14 cellular contexts compared by ENCODE assay signal in the genomic region with DNA sequence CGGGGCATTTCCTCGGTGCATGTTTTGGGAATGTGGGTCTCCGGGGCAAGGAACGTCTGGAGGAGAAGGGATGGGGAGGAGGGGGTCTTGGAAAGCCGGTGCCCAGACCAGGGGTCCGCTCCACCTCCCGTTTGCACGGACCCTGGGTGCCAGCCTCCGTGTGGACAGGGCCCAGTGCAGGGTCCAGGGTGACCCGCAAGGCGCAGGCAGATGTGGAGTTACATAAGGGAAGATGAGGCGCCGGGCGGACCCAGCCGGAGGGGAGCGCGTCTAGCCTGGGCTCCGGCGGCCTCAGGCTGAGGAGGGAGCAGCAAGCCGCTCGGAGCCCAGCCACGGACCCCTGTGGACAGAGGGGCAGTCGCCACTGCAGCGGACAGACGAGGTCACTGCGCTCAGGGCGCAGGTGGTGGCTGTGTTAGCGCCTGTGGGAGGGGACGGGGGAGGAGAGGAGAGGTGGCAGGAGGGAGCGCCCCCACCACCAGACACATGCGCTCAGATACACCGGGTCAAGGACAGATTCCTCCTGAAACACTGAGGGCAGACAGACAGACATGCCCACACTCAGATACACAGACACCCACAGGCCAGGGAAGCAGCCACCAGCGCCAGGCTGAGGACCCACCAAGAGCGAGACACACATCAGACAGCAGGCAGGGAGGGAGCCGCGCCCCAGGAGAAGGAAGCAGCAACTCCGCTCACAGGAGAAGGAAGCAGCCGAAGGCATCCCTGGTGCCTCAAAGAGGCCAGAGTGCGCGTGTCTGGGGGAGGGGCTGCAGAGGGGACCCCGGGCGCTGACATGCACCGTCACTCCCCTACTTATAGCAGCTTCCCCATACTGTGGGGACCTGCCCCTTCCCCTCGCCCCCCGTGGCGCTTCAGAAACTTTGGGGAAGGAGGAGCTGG. TPM values are rescaled to one million over a fixed set of nuclear protein-coding genes. Genes with fewer than 3 reads are reported as not detected.
A peak's percentile ranks its signal among the peaks of the same experiment; 100 is the strongest.
DNase-seq lines count a peak whose midpoint lies in the region; ATAC-seq, FAIRE-seq and TF ChIP-seq lines count a peak whose summit lies in the region.
"Had no signal": no experiment of that assay in that cellular context is flagged by ENCODE, and none has a peak within 500 bp of the region (broad histone marks: within the 10 kb centered on the region; RNA-seq: fewer than 3 reads in every experiment).

No MANE protein-coding gene starts in this region.

- H4K20me1 ChIP-seq in smooth muscle cell (ENCODE audit: low read depth), result peaks cover 11% of the 10 kb centered on the region

- H3K4me3 ChIP-seq in heart right ventricle, result peak overlapping the region in 7 of 10 donors; percentile 15 to 43 (median 31)
- peak overlapping the region; percentile 18 for H3K4me3 ChIP-seq in smooth muscle cell
- H3K4me3 ChIP-seq: GM23248, SJSA1 had no signal

- no peak for DNase-seq in heart right ventricle
- DNase-seq in Right ventricle myocardium inferior (ENCODE audit: missing footprints), result no peak
- peak; percentile 36 for DNase-seq in NCI-H69 (lab: John Stamatoyannopoulos, UW)
- peak in 34 of 42 donors; percentile 20 to 83 (median 60) for DNase-seq in head of caudate nucleus
- no peak for DNase-seq in smooth muscle cell (lab: John Stamatoyannopoulos, UW; ENCODE audit: unreplicated experiment)
- no peak for DNase-seq in GF-D8 (lab: John Stamatoyannopoulos, UW)
- no peak for DNase-seq in GM19239 (ENCODE audit: insufficient read length, low spot score)
- DNase-seq: stimulated activated naive B cell treated with anti-CD40 and anti-IgM and Interleukin-4, amounts not matched to agents 10 μg/mL and 1 μg/mL and 100 μg/mL, for 72 hours had no signal

- no peak for FAIRE-seq in GM19239 (lab: Jason Lieb, UNC)

- TF ChIP-seq CTCF in heart right ventricle (IDR thresholded peaks at IDR 0.05), result no peak
- TF ChIP-seq CTCF in smooth muscle cell (IDR thresholded peaks at IDR 0.05; ENCODE audit: borderline replicate concordance, insufficient read depth, poor library complexity, severe bottlenecking), result no peak

- no peak overlapping the region for H2AFZ ChIP-seq in smooth muscle cell (ENCODE audit: low read depth)
- H2AFZ ChIP-seq: GM23248 had no signal

- H3K27ac ChIP-seq in heart right ventricle, result no peak overlapping the region
- no peak overlapping the region for H3K27ac ChIP-seq in smooth muscle cell (ENCODE audit: low read depth)
- H3K27ac ChIP-seq: C4-2B, GM23248, SJSA1 had no signal

- peaks cover 3 to 23% (median 12%) of the 10 kb centered on the region in 9 donors for H3K4me1 ChIP-seq in heart right ventricle
- peaks cover 23% of the 10 kb centered on the region for H3K4me1 ChIP-seq in smooth muscle cell (ENCODE audit: low read depth)

- peak overlapping the region; percentile 82 for H3K4me2 ChIP-seq in smooth muscle cell

- no peaks in the 10 kb centered on the region for H3K36me3 ChIP-seq in heart right ventricle
- H3K36me3 ChIP-seq in smooth muscle cell (ENCODE audit: low read depth), result no peaks in the 10 kb centered on the region
- H3K36me3 ChIP-seq: SJSA1 had no signal

- no peaks in the 10 kb centered on the region for H3K79me2 ChIP-seq in smooth muscle cell (ENCODE audit: low read depth)

- intact Hi-C loops in heart right ventricle (cut with DNase I), result no loop called here
- intact Hi-C loops in Right ventricle myocardium inferior (cut with DNase I), result loop anchor here (2.0 kb wide), 1 partner anchor 40 kb away; no protein-coding TSS in a partner anchor
- intact Hi-C loops in head of caudate nucleus (cut with DNase I), result loop anchor here (2.0 kb wide), 1 partner anchor 16 kb away; no protein-coding TSS in a partner anchor

- ATAC-seq in heart right ventricle (peak in 3 of 8 donors; percentile 10 to 25 (median 15)), Right ventricle myocardium inferior (no peak), HG03378 (IDR thresholded peaks at IDR 0.05; ENCODE audit: unreplicated experiment) (no peak)

- H3K27me3 ChIP-seq in heart right ventricle (peaks cover 32 to 90% (median 84%) of the 10 kb centered on the region in 7 donors), smooth muscle cell (ENCODE audit: low read depth) (peaks cover 90% of the 10 kb centered on the region)

- no peaks in the 10 kb centered on the region for H3F3A ChIP-seq in smooth muscle cell (ENCODE audit: low read depth)

- H3K9ac ChIP-seq in smooth muscle cell (ENCODE audit: low read depth), result no peak overlapping the region
- H3K9ac ChIP-seq: GM23248 had no signal

- WGBS in heart right ventricle, 2 donors, result 2% methylated on average over 46 of the region's 46 CpGs
- 13% methylated on average over 42 of the region's 46 CpGs for WGBS in smooth muscle cell (ENCODE audit: low lambda C conversion rate)

- no peaks in the 10 kb centered on the region for H3K9me3 ChIP-seq in heart right ventricle
- H3K9me3 ChIP-seq in smooth muscle cell (replicated peaks; ENCODE audit: low read depth), result no peaks in the 10 kb centered on the region
- H3K9me3 ChIP-seq: SJSA1 had no signal

RNA-seq across cellular contexts. Expression of a gene that starts 0.8 kb away (rescaled TPM):
- total RNA-seq in heart right ventricle (not detected), Right ventricle myocardium inferior (not detected), smooth muscle cell (not detected in 2 replicates)
- polyA plus RNA-seq in heart right ventricle (not detected), smooth muscle cell (not detected in 2 replicates)
- total RNA-seq: activated CD4-positive, alpha-beta T cell treated with anti-CD3 and anti-CD28 coated beads, Interleukin-2, amount 10 ng/mL, durations not matched to agents 7 days and 5 days; GM23248; kidney epithelial cell; SJSA1 had no signal
- polyA plus RNA-seq: GM23248 had no signal

RNA-seq across cellular contexts. Expression of a gene that starts 17.4 kb away (rescaled TPM):
- total RNA-seq in heart right ventricle, result 10 to 100 TPM; 35.4 to 55.7 (median 41.7) TPM
- 10 to 100 TPM; 12.6 to 30.3 TPM for polyA plus RNA-seq in heart right ventricle
- total RNA-seq in Right ventricle myocardium inferior, result 59.5 TPM
- total RNA-seq in smooth muscle cell, result 33.8 and 34.3 TPM in 2 replicates
- 32.0 and 37.0 TPM in 2 replicates for polyA plus RNA-seq in smooth muscle cell

RNA-seq across cellular contexts. Expression of a gene that starts 38.1 kb away (rescaled TPM):
- total RNA-seq in heart right ventricle (10 to 100 TPM; 21.5 to 30.4 (median 28.2) TPM), Right ventricle myocardium inferior (21.6 TPM), smooth muscle cell (19.9 and 21.9 TPM in 2 replicates)
- polyA plus RNA-seq in heart right ventricle (10 to 100 TPM; 25.4 to 55.5 TPM), smooth muscle cell (13.4 and 17.9 TPM in 2 replicates)

Comparison
In these comparisons a context has a peak if more than half of its experiments do, and no peak if none do; other contexts are left out.
1. intact Hi-C loops: an anchor here in Right ventricle myocardium inferior (2.0 kb wide) and head of caudate nucleus (2.0 kb wide); none called in heart right ventricle.
2. DNase-seq: peak in NCI-H69 (single experiment) and head of caudate nucleus (34 of 42); none in heart right ventricle (0 of 2), Right ventricle myocardium inferior (single experiment), smooth muscle cell (single experiment), GF-D8 (single experiment) and GM19239 (single experiment).